15 cellular contexts compared by ENCODE assay signal in genomic region chr9:131282175-131282574, GRCh38. TPM values are rescaled to one million over a fixed set of nuclear protein-coding genes. Genes with fewer than 3 reads are reported as not detected.
DNase-seq lines count a peak whose midpoint lies in the region; ATAC-seq and TF ChIP-seq lines count a peak whose summit lies in the region.
"Had no signal": no experiment of that assay in that cellular context is flagged by ENCODE, and none has a peak within 500 bp of the region (broad histone marks: within the 10 kb centered on the region; RNA-seq: fewer than 3 reads in every experiment).

No MANE protein-coding gene starts in this region.

- H3K36me3 ChIP-seq in left ventricle myocardium inferior: no peaks in the 10 kb centered on the region
- H3K36me3 ChIP-seq in mesenchymal stem cell (ENCODE audit: control insufficient read depth in 1 of 2, insufficient read depth in 2 of 2, low read depth in 1 of 2, low read length in 2 of 2): no peaks in the 10 kb centered on the region
- no peaks in the 10 kb centered on the region for H3K36me3 ChIP-seq in OCI-LY7 (ENCODE audit: insufficient read depth, low read length)

- H3K27me3 Mint-ChIP-seq in activated naive CD8-positive, alpha-beta T cell treated with anti-CD3 and anti-CD28 coated beads for 36 hours: peaks cover 8% of the 10 kb centered on the region
- peaks cover 55% of the 10 kb centered on the region for H3K27me3 Mint-ChIP-seq in type B pancreatic cell

- peaks cover 16% of the 10 kb centered on the region for H3K4me1 Mint-ChIP-seq in activated naive CD8-positive, alpha-beta T cell treated with anti-CD3 and anti-CD28 coated beads for 36 hours
- H3K4me1 Mint-ChIP-seq in type B pancreatic cell (ENCODE audit: unreplicated experiment): peaks cover 7% of the 10 kb centered on the region

- no peak overlapping the region for H2BK12ac ChIP-seq in mesenchymal stem cell (ENCODE audit: low read length in 2 of 2)

- H4K91ac ChIP-seq in mesenchymal stem cell (ENCODE audit: low read length): peak overlapping the region; percentile 5

- no peak overlapping the region for H2BK5ac ChIP-seq in mesenchymal stem cell (ENCODE audit: low read depth, low read length, poor library complexity, severe bottlenecking)

- ATAC-seq in right cardiac atrium: no peak

- no peaks in the 10 kb centered on the region for H3K9me3 ChIP-seq in left ventricle myocardium inferior (replicated peaks)
- H3K9me3 ChIP-seq in right cardiac atrium (ENCODE audit: control insufficient read depth, low read length): no peaks in the 10 kb centered on the region
- H3K9me3 ChIP-seq in mesenchymal stem cell (ENCODE audit: control insufficient read depth, low read length): no peaks in the 10 kb centered on the region
- no peaks in the 10 kb centered on the region for H3K9me3 ChIP-seq in OCI-LY7 (ENCODE audit: low read length)

- H3K23ac ChIP-seq in mesenchymal stem cell (ENCODE audit: low read length in 2 of 2): peak overlapping the region in 1 of 2 experiments; percentile 36

- DNase-seq in left ventricle myocardium inferior (no peak), right cardiac atrium (no peak), mesenchymal stem cell (no peak), type B pancreatic cell (ENCODE audit: extremely low spot score, unreplicated experiment) (no peak), G401 (ENCODE audit: low spot score) (no peak), OCI-LY7 (ENCODE audit: low spot score) (no peak), epidermal melanocyte (ENCODE audit: insufficient read length, low spot score) (no peak)
- DNase-seq in activated naive CD8-positive, alpha-beta T cell treated with anti-CD3 and anti-CD28 coated beads for 36 hours: no peak
- DNase-seq: amniotic stem cell; cortex of kidney; EL; NCI-H187 treated with DMSO at 0.1 percent for 48 hours; stimulated activated CD4-positive, alpha-beta T cell treated with anti-CD3 and anti-CD28 coated beads, Interleukin-2, amount 100 ng/mL, for 48 hours had no signal

- TF ChIP-seq CTCF in left ventricle myocardium inferior (IDR thresholded peaks at IDR 0.05; ENCODE audit: borderline replicate concordance): no peak
- TF ChIP-seq CTCF in type B pancreatic cell (conservative IDR thresholded peaks at IDR 0.05): no peak
- no peak for TF ChIP-seq CTCF in OCI-LY7 (conservative IDR thresholded peaks at IDR 0.05; ENCODE audit: low read length)

- intact Hi-C loops in left ventricle myocardium inferior (cut with micrococcal nuclease): no loop called here
- intact Hi-C loops in right cardiac atrium (cut with DNase I): loop anchor here in 1 of 4 donors (10.0 kb wide), 1 partner anchor 53 kb away; no protein-coding TSS in a partner anchor
- intact Hi-C loops in OCI-LY7 (cut with micrococcal nuclease; ENCODE audit: unreplicated experiment): no loop called here

- no peak overlapping the region for H3K18ac ChIP-seq in mesenchymal stem cell (ENCODE audit: low read depth in 1 of 2, low read length in 2 of 2)

- CTCF ChIA-PET in OCI-LY7 (lab: Charles Lee; ENCODE audit: unreplicated experiment): no interaction called here

- no peaks in the 10 kb centered on the region for H3K79me1 ChIP-seq in mesenchymal stem cell (replicated peaks; ENCODE audit: low read length, poor library complexity, severe bottlenecking)

- no peaks in the 10 kb centered on the region for H3K36me3 Mint-ChIP-seq in activated naive CD8-positive, alpha-beta T cell treated with anti-CD3 and anti-CD28 coated beads for 36 hours
- no peaks in the 10 kb centered on the region for H3K36me3 Mint-ChIP-seq in type B pancreatic cell

- no peak overlapping the region for H3K14ac ChIP-seq in mesenchymal stem cell (ENCODE audit: low read length in 2 of 2)

- no peak overlapping the region for H3K4ac ChIP-seq in mesenchymal stem cell (ENCODE audit: low read depth in 1 of 2, low read length in 2 of 2)

- peak overlapping the region; percentile 1 for H3K4me3 Mint-ChIP-seq in activated naive CD8-positive, alpha-beta T cell treated with anti-CD3 and anti-CD28 coated beads for 36 hours
- peak overlapping the region; percentile 79 for H3K4me3 Mint-ChIP-seq in type B pancreatic cell

- no peaks in the 10 kb centered on the region for H3K9me3 Mint-ChIP-seq in activated naive CD8-positive, alpha-beta T cell treated with anti-CD3 and anti-CD28 coated beads for 36 hours
- H3K9me3 Mint-ChIP-seq in type B pancreatic cell: no peaks in the 10 kb centered on the region

- in situ Hi-C loops in G401 (cut with HindIII; ENCODE audit: low sequenced_read_pairs): no loop called here

- H4K20me1 ChIP-seq in OCI-LY7 (ENCODE audit: insufficient read depth, low read length): no peaks in the 10 kb centered on the region

- H2AFZ ChIP-seq in mesenchymal stem cell (ENCODE audit: low read depth, low read length): no peak overlapping the region
- no peak overlapping the region for H2AFZ ChIP-seq in OCI-LY7 (ENCODE audit: low read length)
- H2AFZ ChIP-seq: GM23248 had no signal

- H3K4me3 ChIP-seq in left ventricle myocardium inferior (peak overlapping the region; percentile 59), right cardiac atrium (ENCODE audit: low read length) (no peak overlapping the region), mesenchymal stem cell (ENCODE audit: insufficient read depth in 1 of 2, low read depth in 1 of 2, low read length in 2 of 2) (no peak overlapping the region), OCI-LY7 (ENCODE audit: low read depth, low read length, poor library complexity, severe bottlenecking) (no peak overlapping the region)

- no peak overlapping the region for H4K8ac ChIP-seq in mesenchymal stem cell (ENCODE audit: low read length)

- H3K27ac Mint-ChIP-seq in activated naive CD8-positive, alpha-beta T cell treated with anti-CD3 and anti-CD28 coated beads for 36 hours: no peak overlapping the region
- H3K27ac Mint-ChIP-seq in type B pancreatic cell: no peak overlapping the region

- H2AK5ac ChIP-seq in mesenchymal stem cell (ENCODE audit: low read length, severe bottlenecking): no peak overlapping the region

- H3K9me2 ChIP-seq in OCI-LY7 (ENCODE audit: insufficient read depth, low read length): no peaks in the 10 kb centered on the region

- 78% methylated on average over 4 of the region's 4 CpGs for WGBS in right cardiac atrium
- WGBS in mesenchymal stem cell: 81% methylated on average over 3 of the region's 4 CpGs

- no peak overlapping the region for H2BK120ac ChIP-seq in mesenchymal stem cell (ENCODE audit: low read depth, low read length)

- peak overlapping the region; percentile 87 for H3K27ac ChIP-seq in left ventricle myocardium inferior (replicated peaks)
- H3K27ac ChIP-seq in right cardiac atrium (ENCODE audit: low read length): no peak overlapping the region
- no peak overlapping the region for H3K27ac ChIP-seq in mesenchymal stem cell (ENCODE audit: low read length, poor library complexity, severe bottlenecking)
- no peak overlapping the region for H3K27ac ChIP-seq in OCI-LY7 (ENCODE audit: low read depth, low read length, poor library complexity, severe bottlenecking)
- H3K27ac ChIP-seq: GM23248, HL-60 had no signal

- no peaks in the 10 kb centered on the region for H3K79me2 ChIP-seq in OCI-LY7 (ENCODE audit: insufficient read depth, low read depth, low read length)

- no peak overlapping the region for H3K9ac ChIP-seq in mesenchymal stem cell (ENCODE audit: low read length)
- H3K9ac ChIP-seq: GM23248 had no signal

- POLR2A ChIA-PET in OCI-LY7 (lab: Charles Lee): no interaction called here

- H3K27me3 ChIP-seq in left ventricle myocardium inferior (ENCODE audit: low read depth) (peaks cover 21% of the 10 kb centered on the region), right cardiac atrium (ENCODE audit: control insufficient read depth, insufficient read depth) (no peaks in the 10 kb centered on the region), mesenchymal stem cell (ENCODE audit: control insufficient read depth in 1 of 2, insufficient read depth in 1 of 2, low read length in 2 of 2) (peaks cover 47 to 55% of the 10 kb centered on the region in 2 experiments)

- H2BK15ac ChIP-seq in mesenchymal stem cell (ENCODE audit: low read depth, poor library complexity, severe bottlenecking): no peak overlapping the region

- H3K4me1 ChIP-seq in left ventricle myocardium inferior (peaks cover 54% of the 10 kb centered on the region), right cardiac atrium (ENCODE audit: control insufficient read depth, insufficient read depth, low read length) (no peaks in the 10 kb centered on the region), mesenchymal stem cell (ENCODE audit: control insufficient read depth, insufficient read depth, low read depth, low read length) (peaks cover 15% of the 10 kb centered on the region), OCI-LY7 (ENCODE audit: insufficient read depth, low read length, poor library complexity, severe bottlenecking) (peaks cover 6% of the 10 kb centered on the region)

- BruUV-seq in OCI-LY7 (replicated peaks; lab: Mats Ljungman, UMichigan): no TSS peak

- no peak overlapping the region for H3K4me2 ChIP-seq in mesenchymal stem cell (ENCODE audit: low read length, poor library complexity, severe bottlenecking)
- H3K4me2 ChIP-seq in OCI-LY7 (ENCODE audit: low read length): no peak overlapping the region

RNA-seq across cellular contexts. Expression of gene FAM78A, which starts 5.9 kb away (rescaled TPM):
- total RNA-seq in left ventricle myocardium inferior: 47.3 TPM
- total RNA-seq in right cardiac atrium: 10 to 100 TPM; 37.9 to 63.8 (median 53.9) TPM
- 50.7 TPM for polyA plus RNA-seq in right cardiac atrium
- 10 to 100 TPM; 36.1 to 37.4 TPM for total RNA-seq in activated naive CD8-positive, alpha-beta T cell treated with anti-CD3 and anti-CD28 coated beads for 36 hours
- 0.72 TPM for polyA plus RNA-seq in mesenchymal stem cell (2013, experiment 1 of 2)
- polyA plus RNA-seq in mesenchymal stem cell (2013, experiment 2 of 2): 0.75 TPM
- 0.79 and 1.9 TPM in 2 replicates for total RNA-seq in type B pancreatic cell (ENCODE audit: low replicate concordance)
- 4.4 and 7.4 TPM in 2 replicates for total RNA-seq in G401 (2014; rRNA removed; shearing (Covaris generic))
- total RNA-seq in OCI-LY7 (2014; rRNA removed; shearing (Covaris generic)): 17.8 and 25.0 TPM in 2 replicates
- 35.0 and 38.4 TPM in 2 replicates for total RNA-seq in OCI-LY7 (2022)

RNA-seq across cellular contexts. Expression of gene PLPP7, which starts 7.3 kb away (rescaled TPM):
- 120 TPM for total RNA-seq in left ventricle myocardium inferior
- 100 to 1,000 TPM in 3 of 4 donors, 10 to 100 TPM in 1; 96.3 to 126 (median 106) TPM for total RNA-seq in right cardiac atrium
- polyA plus RNA-seq in right cardiac atrium: 160 TPM
- under 1 TPM; 0.35 to 0.42 TPM for total RNA-seq in activated naive CD8-positive, alpha-beta T cell treated with anti-CD3 and anti-CD28 coated beads for 36 hours
- polyA plus RNA-seq in mesenchymal stem cell (2013, experiment 1 of 2): 0.17 TPM
- polyA plus RNA-seq in mesenchymal stem cell (2013, experiment 2 of 2): 0.14 TPM
- 0.50 and 3.1 TPM in 2 replicates for total RNA-seq in type B pancreatic cell (ENCODE audit: low replicate concordance)
- 6.4 and 8.2 TPM in 2 replicates for total RNA-seq in G401 (2014; rRNA removed; shearing (Covaris generic))
- total RNA-seq in OCI-LY7 (2014; rRNA removed; shearing (Covaris generic)): 0.16 and 0.46 TPM in 2 replicates
- total RNA-seq in OCI-LY7 (2022): 0.11 and 0.28 TPM in 2 replicates

Comparison
In these comparisons a context has a peak if more than half of its experiments do, and no peak if none do; other contexts are left out.
1. RNA of gene PLPP7, which starts 7.3 kb away (total RNA-seq): 120 TPM in left ventricle myocardium inferior (single experiment) and 96.3 to 126 TPM in right cardiac atrium; 6.4 to 8.2 TPM in G401, 0.50 to 3.1 TPM in type B pancreatic cell, 0.35 to 0.42 TPM in activated naive CD8-positive, alpha-beta T cell treated with anti-CD3 and anti-CD28 coated beads for 36 hours and 0.11 to 0.46 TPM in OCI-LY7; every median in the first group is over 10 times any median in the second.